ENCODE assay signal across 8 cellular contexts in genomic region chr3:156448300-156448699, GRCh38.
DNase-seq lines count a peak whose midpoint lies in the region; ATAC-seq and TF ChIP-seq lines count a peak whose summit lies in the region.

No MANE protein-coding gene starts in this region.

- CTCF ChIA-PET in A673 (lab: Charles Lee) = no interaction called here

- intact Hi-C loops in A673 (cut with micrococcal nuclease; ENCODE audit: unreplicated experiment) = no loop called here
- intact Hi-C loops in colonic mucosa (cut with DNase I) = no loop called here
- intact Hi-C loops in upper lobe of right lung (cut with DNase I) = no loop called here
- intact Hi-C loops in vagina (cut with DNase I) = no loop called here

- no peak for TF ChIP-seq POLR2A in vagina (IDR thresholded peaks at IDR 0.05)

- no peak overlapping the region for H3K9ac ChIP-seq in colonic mucosa (ENCODE audit: low read depth in 2 of 2, low read length in 2 of 2)

- TF ChIP-seq CTCF in A673 (conservative IDR thresholded peaks at IDR 0.05; ENCODE audit: low read depth, low read length) = peak; percentile 70
- TF ChIP-seq CTCF in GM12874 (IDR thresholded peaks at IDR 0.05; ENCODE audit: insufficient read depth, low read depth, low read length) = peak; percentile 57
- peak; percentile 22 for TF ChIP-seq CTCF in colonic mucosa (IDR thresholded peaks at IDR 0.05)
- TF ChIP-seq CTCF in upper lobe of right lung (IDR thresholded peaks at IDR 0.05) = no peak
- no peak for TF ChIP-seq CTCF in vagina (IDR thresholded peaks at IDR 0.05)

- H3K27ac ChIP-seq in A673 (ENCODE audit: low read depth, low read length, poor library complexity, severe bottlenecking) (no peak overlapping the region), SJSA1 (no peak overlapping the region), colonic mucosa (no peak overlapping the region), upper lobe of right lung (no peak overlapping the region), vagina (no peak overlapping the region)

- BruUV-seq in A673 (replicated peaks; lab: Mats Ljungman, UMichigan) = no TSS peak

- POLR2A ChIA-PET in A673 (lab: Charles Lee; ENCODE audit: low non-redundant PET) = no interaction called here

- H3K4me1 ChIP-seq in A673 (ENCODE audit: insufficient read depth, low read length, poor library complexity, severe bottlenecking) (peaks cover 11% of the 10 kb centered on the region), SJSA1 (replicated peaks) (no peaks in the 10 kb centered on the region), colonic mucosa (no peaks in the 10 kb centered on the region), upper lobe of right lung (no peaks in the 10 kb centered on the region), vagina (no peaks in the 10 kb centered on the region)

- no peaks in the 10 kb centered on the region for H3K36me3 ChIP-seq in A673 (ENCODE audit: insufficient read depth, low read length, poor library complexity, severe bottlenecking)
- H3K36me3 ChIP-seq in SJSA1 = no peaks in the 10 kb centered on the region
- no peaks in the 10 kb centered on the region for H3K36me3 ChIP-seq in colonic mucosa
- no peaks in the 10 kb centered on the region for H3K36me3 ChIP-seq in upper lobe of right lung
- no peaks in the 10 kb centered on the region for H3K36me3 ChIP-seq in vagina

- H3K9me3 ChIP-seq in A673 (ENCODE audit: low read depth, low read length, poor library complexity, severe bottlenecking) (no peaks in the 10 kb centered on the region), SJSA1 (replicated peaks) (no peaks in the 10 kb centered on the region), colonic mucosa (no peaks in the 10 kb centered on the region), upper lobe of right lung (no peaks in the 10 kb centered on the region), vagina (no peaks in the 10 kb centered on the region)

- peak; percentile 70 for DNase-seq in A673 (ENCODE audit: low spot score)
- DNase-seq in SJSA1 (ENCODE audit: low read depth in 1 of 2, low spot score in 2 of 2) = peak; percentile 15 to 49
- no peak for DNase-seq in colonic mucosa
- peak; percentile 4 for DNase-seq in stimulated activated CD8-positive, alpha-beta memory T cell treated with anti-CD3 and anti-CD28 coated beads, Interleukin-12 subunit alpha, Interleukin-12 subunit beta, amount 100 ng/mL, for 1 hour (ENCODE audit: low read depth)
- DNase-seq in upper lobe of right lung = no peak
- no peak for DNase-seq in vagina (ENCODE audit: extremely low spot score in 2 of 2)

- ATAC-seq in HG02885 (IDR thresholded peaks at IDR 0.05; ENCODE audit: poor library complexity, unreplicated experiment) (peak; percentile 52), upper lobe of right lung (no peak)

- no peak overlapping the region for H3K4me3 ChIP-seq in A673 (ENCODE audit: low read depth, low read length, poor library complexity, severe bottlenecking)
- H3K4me3 ChIP-seq in SJSA1 = no peak overlapping the region
- no peak overlapping the region for H3K4me3 ChIP-seq in colonic mucosa
- no peak overlapping the region for H3K4me3 ChIP-seq in upper lobe of right lung
- H3K4me3 ChIP-seq in vagina = no peak overlapping the region

- H3K27me3 ChIP-seq in A673 (replicated peaks; ENCODE audit: insufficient read depth, low read depth, low read length, poor library complexity) (no peaks in the 10 kb centered on the region), SJSA1 (replicated peaks) (no peaks in the 10 kb centered on the region), colonic mucosa (no peaks in the 10 kb centered on the region), upper lobe of right lung (no peaks in the 10 kb centered on the region), vagina (no peaks in the 10 kb centered on the region)

Comparison
In these comparisons a context has a peak if more than half of its experiments do, and no peak if none do; other contexts are left out.
1. DNase-seq: peak in A673 (single experiment), SJSA1 (2 of 2) and stimulated activated CD8-positive, alpha-beta memory T cell treated with anti-CD3 and anti-CD28 coated beads, Interleukin-12 subunit alpha, Interleukin-12 subunit beta, amount 100 ng/mL, for 1 hour (single experiment); none in colonic mucosa (single experiment), upper lobe of right lung (single experiment) and vagina (0 of 2).
2. CTCF ChIP-seq: peak in A673 (single experiment), GM12874 (single experiment) and colonic mucosa (single experiment); none in upper lobe of right lung (single experiment) and vagina (0 of 3).